Comparison of ENCODE assay signal across 1 cellular context in the genomic region with DNA sequence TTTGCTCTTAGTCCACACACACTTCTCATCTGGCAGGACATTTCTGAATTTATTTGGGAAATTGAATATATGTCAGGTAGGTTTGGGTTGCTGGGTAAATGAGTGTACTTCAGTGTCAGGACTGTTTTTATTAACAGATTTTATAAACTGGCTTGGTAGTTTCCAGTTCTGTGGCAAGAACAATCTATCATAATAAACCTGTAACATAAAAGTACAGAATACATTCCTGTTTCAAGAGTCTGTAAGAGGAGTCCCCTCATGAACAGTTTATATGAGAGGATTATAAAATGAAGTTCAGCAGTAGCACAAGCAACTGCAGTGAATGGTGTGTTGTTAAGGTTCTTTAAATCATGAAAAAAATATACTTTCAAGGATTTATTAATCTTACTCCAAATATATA.
TF ChIP-seq lines count a peak whose summit lies in the region.

No MANE protein-coding gene starts in this region.

TF ChIP-seq in GM23338, 12 proteins besides CTCF, POLR2A, EP300 and RAD21 (continued from another document):
- TF ChIP-seq, protein P1, sequence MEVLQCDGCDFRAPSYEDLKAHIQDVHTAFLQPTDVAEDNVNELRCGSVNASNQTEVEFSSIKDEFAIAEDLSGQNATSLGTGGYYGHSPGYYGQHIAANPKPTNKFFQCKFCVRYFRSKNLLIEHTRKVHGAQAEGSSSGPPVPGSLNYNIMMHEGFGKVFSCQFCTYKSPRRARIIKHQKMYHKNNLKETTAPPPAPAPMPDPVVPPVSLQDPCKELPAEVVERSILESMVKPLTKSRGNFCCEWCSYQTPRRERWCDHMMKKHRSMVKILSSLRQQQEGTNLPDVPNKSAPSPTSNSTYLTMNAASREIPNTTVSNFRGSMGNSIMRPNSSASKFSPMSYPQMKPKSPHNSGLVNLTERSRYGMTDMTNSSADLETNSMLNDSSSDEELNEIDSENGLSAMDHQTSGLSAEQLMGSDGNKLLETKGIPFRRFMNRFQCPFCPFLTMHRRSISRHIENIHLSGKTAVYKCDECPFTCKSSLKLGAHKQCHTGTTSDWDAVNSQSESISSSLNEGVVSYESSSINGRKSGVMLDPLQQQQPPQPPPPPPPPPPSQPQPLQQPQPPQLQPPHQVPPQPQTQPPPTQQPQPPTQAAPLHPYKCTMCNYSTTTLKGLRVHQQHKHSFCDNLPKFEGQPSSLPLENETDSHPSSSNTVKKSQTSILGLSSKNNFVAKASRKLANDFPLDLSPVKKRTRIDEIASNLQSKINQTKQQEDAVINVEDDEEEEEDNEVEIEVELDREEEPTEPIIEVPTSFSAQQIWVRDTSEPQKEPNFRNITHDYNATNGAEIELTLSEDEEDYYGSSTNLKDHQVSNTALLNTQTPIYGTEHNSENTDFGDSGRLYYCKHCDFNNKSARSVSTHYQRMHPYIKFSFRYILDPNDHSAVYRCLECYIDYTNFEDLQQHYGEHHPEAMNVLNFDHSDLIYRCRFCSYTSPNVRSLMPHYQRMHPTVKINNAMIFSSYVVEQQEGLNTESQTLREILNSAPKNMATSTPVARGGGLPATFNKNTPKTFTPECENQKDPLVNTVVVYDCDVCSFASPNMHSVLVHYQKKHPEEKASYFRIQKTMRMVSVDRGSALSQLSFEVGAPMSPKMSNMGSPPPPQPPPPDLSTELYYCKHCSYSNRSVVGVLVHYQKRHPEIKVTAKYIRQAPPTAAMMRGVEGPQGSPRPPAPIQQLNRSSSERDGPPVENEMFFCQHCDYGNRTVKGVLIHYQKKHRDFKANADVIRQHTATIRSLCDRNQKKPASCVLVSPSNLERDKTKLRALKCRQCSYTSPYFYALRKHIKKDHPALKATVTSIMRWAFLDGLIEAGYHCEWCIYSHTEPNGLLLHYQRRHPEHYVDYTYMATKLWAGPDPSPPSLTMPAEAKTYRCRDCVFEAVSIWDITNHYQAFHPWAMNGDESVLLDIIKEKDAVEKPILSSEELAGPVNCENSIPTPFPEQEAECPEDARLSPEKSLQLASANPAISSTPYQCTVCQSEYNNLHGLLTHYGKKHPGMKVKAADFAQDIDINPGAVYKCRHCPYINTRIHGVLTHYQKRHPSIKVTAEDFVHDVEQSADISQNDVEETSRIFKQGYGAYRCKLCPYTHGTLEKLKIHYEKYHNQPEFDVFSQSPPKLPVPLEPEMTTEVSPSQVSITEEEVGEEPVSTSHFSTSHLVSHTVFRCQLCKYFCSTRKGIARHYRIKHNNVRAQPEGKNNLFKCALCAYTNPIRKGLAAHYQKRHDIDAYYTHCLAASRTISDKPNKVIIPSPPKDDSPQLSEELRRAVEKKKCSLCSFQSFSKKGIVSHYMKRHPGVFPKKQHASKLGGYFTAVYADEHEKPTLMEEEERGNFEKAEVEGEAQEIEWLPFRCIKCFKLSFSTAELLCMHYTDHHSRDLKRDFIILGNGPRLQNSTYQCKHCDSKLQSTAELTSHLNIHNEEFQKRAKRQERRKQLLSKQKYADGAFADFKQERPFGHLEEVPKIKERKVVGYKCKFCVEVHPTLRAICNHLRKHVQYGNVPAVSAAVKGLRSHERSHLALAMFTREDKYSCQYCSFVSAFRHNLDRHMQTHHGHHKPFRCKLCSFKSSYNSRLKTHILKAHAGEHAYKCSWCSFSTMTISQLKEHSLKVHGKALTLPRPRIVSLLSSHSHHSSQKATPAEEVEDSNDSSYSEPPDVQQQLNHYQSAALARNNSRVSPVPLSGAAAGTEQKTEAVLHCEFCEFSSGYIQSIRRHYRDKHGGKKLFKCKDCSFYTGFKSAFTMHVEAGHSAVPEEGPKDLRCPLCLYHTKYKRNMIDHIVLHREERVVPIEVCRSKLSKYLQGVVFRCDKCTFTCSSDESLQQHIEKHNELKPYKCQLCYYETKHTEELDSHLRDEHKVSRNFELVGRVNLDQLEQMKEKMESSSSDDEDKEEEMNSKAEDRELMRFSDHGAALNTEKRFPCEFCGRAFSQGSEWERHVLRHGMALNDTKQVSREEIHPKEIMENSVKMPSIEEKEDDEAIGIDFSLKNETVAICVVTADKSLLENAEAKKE (CRISPR knock-in tag; IDR thresholded peaks at IDR 0.05): no peak
- no peak for TF ChIP-seq EZH2phosphoT487 (IDR thresholded peaks at IDR 0.05; ENCODE audit: unreplicated experiment)
- TF ChIP-seq JUNB (IDR thresholded peaks at IDR 0.05; ENCODE audit: unreplicated experiment): no peak
- no peak for TF ChIP-seq ZNF114 (CRISPR knock-in tag; IDR thresholded peaks at IDR 0.05)
- no peak for TF ChIP-seq STAT1 (IDR thresholded peaks at IDR 0.05; ENCODE audit: unreplicated experiment)
